Comparison of ENCODE assay signal across 1 cellular context in the genomic region with DNA sequence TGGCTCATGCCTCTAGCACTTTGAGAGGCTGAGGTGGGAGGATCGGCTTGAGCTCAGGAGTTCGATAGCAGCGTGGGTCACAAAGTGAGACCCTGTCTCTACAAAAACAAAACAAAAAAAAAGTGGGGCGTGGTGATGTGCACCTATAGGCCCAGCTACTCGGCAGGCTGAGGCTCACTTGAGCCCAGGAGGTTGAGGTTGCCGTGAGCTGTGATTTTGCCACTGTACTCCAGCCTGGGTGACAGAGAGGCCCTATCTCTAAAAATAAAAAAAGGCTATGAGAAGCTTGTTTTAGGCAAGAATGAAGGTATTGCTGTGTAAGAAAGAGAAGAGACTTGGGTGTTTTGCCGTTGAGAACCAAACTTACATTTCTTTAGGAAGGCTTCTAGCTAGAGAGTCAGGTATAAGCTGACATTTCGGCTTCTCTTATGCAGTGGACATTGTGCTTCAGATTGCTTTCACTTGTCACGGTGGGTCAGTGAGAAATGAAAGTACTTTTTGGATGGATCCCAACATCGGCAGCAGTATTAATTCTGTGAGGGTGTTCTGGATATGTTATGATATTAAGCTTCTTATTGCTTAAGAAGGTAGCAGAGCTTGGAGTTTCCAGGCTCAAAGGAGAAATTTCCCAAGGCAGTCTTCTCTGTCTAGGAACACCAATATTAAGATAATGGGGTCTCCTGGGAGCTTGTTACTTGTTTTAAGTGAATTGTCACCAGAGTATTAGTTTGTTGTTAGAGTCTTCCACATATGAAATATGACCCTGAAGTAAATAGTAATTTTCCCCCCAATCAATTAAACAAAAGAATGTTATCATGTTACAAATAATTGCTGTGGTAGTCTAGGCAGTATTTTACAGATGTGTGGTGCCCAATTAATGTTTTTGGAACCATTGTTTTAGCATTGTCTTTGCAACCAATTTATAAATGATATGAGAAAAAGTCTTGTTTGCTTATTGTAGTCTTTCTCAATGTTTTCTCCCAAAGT.
TF ChIP-seq lines count a peak whose summit lies in the region.

No MANE protein-coding gene starts in this region.

TF ChIP-seq in WTC11, 78 proteins besides CTCF, POLR2A, EP300 and RAD21 (continued from another document):
- TF ChIP-seq, protein P1, sequence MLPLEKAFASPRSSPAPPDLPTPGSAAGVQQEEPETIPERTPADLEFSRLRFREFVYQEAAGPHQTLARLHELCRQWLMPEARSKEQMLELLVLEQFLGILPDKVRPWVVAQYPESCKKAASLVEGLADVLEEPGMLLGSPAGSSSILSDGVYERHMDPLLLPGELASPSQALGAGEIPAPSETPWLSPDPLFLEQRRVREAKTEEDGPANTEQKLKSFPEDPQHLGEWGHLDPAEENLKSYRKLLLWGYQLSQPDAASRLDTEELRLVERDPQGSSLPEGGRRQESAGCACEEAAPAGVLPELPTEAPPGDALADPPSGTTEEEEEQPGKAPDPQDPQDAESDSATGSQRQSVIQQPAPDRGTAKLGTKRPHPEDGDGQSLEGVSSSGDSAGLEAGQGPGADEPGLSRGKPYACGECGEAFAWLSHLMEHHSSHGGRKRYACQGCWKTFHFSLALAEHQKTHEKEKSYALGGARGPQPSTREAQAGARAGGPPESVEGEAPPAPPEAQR (CRISPR knock-in tag; IDR thresholded peaks at IDR 0.05), result no peak
- no peak for TF ChIP-seq PRRX2 (CRISPR knock-in tag; IDR thresholded peaks at IDR 0.05)
- TF ChIP-seq IRF2 (CRISPR knock-in tag; IDR thresholded peaks at IDR 0.05; ENCODE audit: borderline replicate concordance, low read depth), result no peak
- TF ChIP-seq, protein P2, sequence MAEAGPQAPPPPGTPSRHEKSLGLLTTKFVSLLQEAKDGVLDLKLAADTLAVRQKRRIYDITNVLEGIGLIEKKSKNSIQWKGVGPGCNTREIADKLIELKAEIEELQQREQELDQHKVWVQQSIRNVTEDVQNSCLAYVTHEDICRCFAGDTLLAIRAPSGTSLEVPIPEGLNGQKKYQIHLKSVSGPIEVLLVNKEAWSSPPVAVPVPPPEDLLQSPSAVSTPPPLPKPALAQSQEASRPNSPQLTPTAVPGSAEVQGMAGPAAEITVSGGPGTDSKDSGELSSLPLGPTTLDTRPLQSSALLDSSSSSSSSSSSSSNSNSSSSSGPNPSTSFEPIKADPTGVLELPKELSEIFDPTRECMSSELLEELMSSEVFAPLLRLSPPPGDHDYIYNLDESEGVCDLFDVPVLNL (CRISPR knock-in tag; IDR thresholded peaks at IDR 0.05; ENCODE audit: borderline replicate concordance, low read depth), result no peak
- no peak for TF ChIP-seq ETV6 (CRISPR knock-in tag; IDR thresholded peaks at IDR 0.05)
- no peak for TF ChIP-seq KAT7 (CRISPR knock-in tag; IDR thresholded peaks at IDR 0.05; ENCODE audit: borderline replicate concordance)
- TF ChIP-seq, protein P3, sequence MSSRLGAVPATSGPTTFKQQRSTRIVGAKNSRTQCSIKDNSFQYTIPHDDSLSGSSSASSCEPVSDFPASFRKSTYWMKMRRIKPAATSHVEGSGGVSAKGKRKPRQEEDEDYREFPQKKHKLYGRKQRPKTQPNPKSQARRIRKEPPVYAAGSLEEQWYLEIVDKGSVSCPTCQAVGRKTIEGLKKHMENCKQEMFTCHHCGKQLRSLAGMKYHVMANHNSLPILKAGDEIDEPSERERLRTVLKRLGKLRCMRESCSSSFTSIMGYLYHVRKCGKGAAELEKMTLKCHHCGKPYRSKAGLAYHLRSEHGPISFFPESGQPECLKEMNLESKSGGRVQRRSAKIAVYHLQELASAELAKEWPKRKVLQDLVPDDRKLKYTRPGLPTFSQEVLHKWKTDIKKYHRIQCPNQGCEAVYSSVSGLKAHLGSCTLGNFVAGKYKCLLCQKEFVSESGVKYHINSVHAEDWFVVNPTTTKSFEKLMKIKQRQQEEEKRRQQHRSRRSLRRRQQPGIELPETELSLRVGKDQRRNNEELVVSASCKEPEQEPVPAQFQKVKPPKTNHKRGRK (CRISPR knock-in tag; IDR thresholded peaks at IDR 0.05; ENCODE audit: borderline replicate concordance), result no peak
- TF ChIP-seq, protein P4, sequence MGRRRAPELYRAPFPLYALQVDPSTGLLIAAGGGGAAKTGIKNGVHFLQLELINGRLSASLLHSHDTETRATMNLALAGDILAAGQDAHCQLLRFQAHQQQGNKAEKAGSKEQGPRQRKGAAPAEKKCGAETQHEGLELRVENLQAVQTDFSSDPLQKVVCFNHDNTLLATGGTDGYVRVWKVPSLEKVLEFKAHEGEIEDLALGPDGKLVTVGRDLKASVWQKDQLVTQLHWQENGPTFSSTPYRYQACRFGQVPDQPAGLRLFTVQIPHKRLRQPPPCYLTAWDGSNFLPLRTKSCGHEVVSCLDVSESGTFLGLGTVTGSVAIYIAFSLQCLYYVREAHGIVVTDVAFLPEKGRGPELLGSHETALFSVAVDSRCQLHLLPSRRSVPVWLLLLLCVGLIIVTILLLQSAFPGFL (CRISPR knock-in tag; IDR thresholded peaks at IDR 0.05; ENCODE audit: borderline replicate concordance), result no peak
- TF ChIP-seq, protein P5, sequence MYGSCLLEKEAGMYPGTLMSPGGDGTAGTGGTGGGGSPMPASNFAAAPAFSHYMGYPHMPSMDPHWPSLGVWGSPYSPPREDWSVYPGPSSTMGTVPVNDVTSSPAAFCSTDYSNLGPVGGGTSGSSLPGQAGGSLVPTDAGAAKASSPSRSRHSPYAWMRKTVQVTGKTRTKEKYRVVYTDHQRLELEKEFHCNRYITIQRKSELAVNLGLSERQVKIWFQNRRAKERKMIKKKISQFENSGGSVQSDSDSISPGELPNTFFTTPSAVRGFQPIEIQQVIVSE (CRISPR knock-in tag; IDR thresholded peaks at IDR 0.05; ENCODE audit: borderline replicate concordance), result no peak
- TF ChIP-seq, protein P6, sequence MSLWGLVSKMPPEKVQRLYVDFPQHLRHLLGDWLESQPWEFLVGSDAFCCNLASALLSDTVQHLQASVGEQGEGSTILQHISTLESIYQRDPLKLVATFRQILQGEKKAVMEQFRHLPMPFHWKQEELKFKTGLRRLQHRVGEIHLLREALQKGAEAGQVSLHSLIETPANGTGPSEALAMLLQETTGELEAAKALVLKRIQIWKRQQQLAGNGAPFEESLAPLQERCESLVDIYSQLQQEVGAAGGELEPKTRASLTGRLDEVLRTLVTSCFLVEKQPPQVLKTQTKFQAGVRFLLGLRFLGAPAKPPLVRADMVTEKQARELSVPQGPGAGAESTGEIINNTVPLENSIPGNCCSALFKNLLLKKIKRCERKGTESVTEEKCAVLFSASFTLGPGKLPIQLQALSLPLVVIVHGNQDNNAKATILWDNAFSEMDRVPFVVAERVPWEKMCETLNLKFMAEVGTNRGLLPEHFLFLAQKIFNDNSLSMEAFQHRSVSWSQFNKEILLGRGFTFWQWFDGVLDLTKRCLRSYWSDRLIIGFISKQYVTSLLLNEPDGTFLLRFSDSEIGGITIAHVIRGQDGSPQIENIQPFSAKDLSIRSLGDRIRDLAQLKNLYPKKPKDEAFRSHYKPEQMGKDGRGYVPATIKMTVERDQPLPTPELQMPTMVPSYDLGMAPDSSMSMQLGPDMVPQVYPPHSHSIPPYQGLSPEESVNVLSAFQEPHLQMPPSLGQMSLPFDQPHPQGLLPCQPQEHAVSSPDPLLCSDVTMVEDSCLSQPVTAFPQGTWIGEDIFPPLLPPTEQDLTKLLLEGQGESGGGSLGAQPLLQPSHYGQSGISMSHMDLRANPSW (CRISPR knock-in tag; conservative IDR thresholded peaks at IDR 0.05; ENCODE audit: low read depth), result no peak
- no peak for TF ChIP-seq ZNF138 (CRISPR knock-in tag; conservative IDR thresholded peaks at IDR 0.05)
- no peak for TF ChIP-seq CREB1 (CRISPR knock-in tag; IDR thresholded peaks at IDR 0.05)
